20 cellular contexts compared by ENCODE assay signal in the genomic region with DNA sequence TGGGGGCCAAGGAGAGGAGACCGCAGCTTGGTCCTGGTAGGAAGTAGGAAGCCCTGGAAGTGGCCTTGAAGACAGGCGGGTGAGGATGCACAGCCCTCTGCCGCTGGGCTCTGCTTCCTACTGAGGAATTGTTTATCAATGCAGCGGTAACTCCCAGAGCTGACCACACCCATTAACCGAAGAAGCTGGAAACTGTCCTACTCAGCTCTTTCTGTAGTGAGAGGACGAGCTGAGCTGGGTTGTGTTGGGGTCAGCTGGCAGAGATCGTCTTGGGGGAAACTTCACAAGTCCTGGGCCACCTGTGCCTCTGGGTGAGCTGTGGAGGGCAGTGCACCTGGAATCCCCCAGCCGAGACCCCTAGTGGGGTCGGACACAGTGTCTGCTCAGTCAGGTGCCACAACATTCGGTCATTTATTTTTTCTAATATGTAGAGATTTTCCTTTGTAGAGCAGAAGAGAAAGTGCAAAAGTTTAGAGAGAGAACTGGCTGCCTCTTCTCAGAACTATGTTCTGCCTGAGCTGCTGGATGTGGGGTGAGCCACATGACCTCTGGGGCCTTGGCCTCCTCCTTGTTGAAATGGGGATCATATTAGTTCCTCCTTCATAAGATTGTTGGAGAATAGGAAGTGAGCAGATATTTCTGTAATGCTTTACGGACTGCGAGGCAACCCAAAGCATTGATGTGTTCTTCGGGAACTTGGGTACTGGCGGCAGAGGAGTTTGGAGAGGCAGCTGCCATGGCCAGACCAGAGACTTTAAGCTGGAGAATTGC. TPM values are rescaled to one million over a fixed set of nuclear protein-coding genes. Genes with fewer than 3 reads are reported as not detected.
DNase-seq lines count a peak whose midpoint lies in the region; ATAC-seq, FAIRE-seq and TF ChIP-seq lines count a peak whose summit lies in the region.
"Had no signal": no experiment of that assay in that cellular context is flagged by ENCODE, and none has a peak within 500 bp of the region (broad histone marks: within the 10 kb centered on the region; RNA-seq: fewer than 3 reads in every experiment).

No MANE protein-coding gene starts in this region.

- 63% methylated on average over 1 of the region's 14 CpGs for WGBS in right lobe of liver (ENCODE audit: insufficient coverage, low coverage, low lambda C conversion rate, missing lambda C conversion rate)
- 98% methylated on average over 14 of the region's 14 CpGs for WGBS in HepG2 (ENCODE audit: low lambda C conversion rate)

- TF ChIP-seq CTCF in right lobe of liver (IDR thresholded peaks at IDR 0.05), result no peak
- TF ChIP-seq CTCF in HepG2 (CRISPR knock-in tag; IDR thresholded peaks at IDR 0.05), result no peak
- no peak for TF ChIP-seq CTCF in activated CD8-positive, alpha-beta T cell treated with anti-CD3 and anti-CD28 coated beads for 36 hours (IDR thresholded peaks at IDR 0.05)
- TF ChIP-seq CTCF in upper lobe of right lung (IDR thresholded peaks at IDR 0.05), result no peak
- no peak for TF ChIP-seq CTCF in HFFc6 (IDR thresholded peaks at IDR 0.05)

- H3K36me3 ChIP-seq in right lobe of liver (peaks cover 0 to 35% (median 10%) of the 10 kb centered on the region in 4 donors), HepG2 (replicated peaks in 1 of 2; ENCODE audit: control insufficient read depth in 1 of 2, insufficient read depth in 2 of 2, low read length in 2 of 2) (peaks cover 18 to 47% of the 10 kb centered on the region in 2 experiments; a peak in 4 of 5 replicates), upper lobe of right lung (peaks cover 63% of the 10 kb centered on the region)

- H3K9ac ChIP-seq in HepG2 (ENCODE audit: insufficient read depth, low read depth, low read length), result no peak overlapping the region

- no peak overlapping the region for H3K4me3 Mint-ChIP-seq in activated CD8-positive, alpha-beta T cell treated with anti-CD3 and anti-CD28 coated beads for 36 hours
- H3K4me3 Mint-ChIP-seq in HFFc6, result no peak overlapping the region
- H3K4me3 Mint-ChIP-seq: activated B cell treated with CpG ODN at 0.5 μM for 24 hours had no signal

- no peaks in the 10 kb centered on the region for H4K20me1 ChIP-seq in HepG2 (ENCODE audit: insufficient read depth, low read length)

- FAIRE-seq in HepG2 (lab: Jason Lieb, UNC), result no peak

- CTCF ChIA-PET in HepG2 (lab: Yijun Ruan, JAX; ENCODE audit: low intra/inter-chr PET ratio, low total read pairs), result no interaction called here
- CTCF ChIA-PET in activated CD8-positive, alpha-beta T cell treated with anti-CD3 and anti-CD28 coated beads for 36 hours (lab: Charles Lee), result no interaction called here

- in situ Hi-C loops in HepG2 (cut with HindIII; ENCODE audit: extremely low pct_ligation_motif_present, low pct_unique_long_range_greater_than_20kb), result no loop called here

- peaks cover 32% of the 10 kb centered on the region for H3K4me1 Mint-ChIP-seq in activated CD8-positive, alpha-beta T cell treated with anti-CD3 and anti-CD28 coated beads for 36 hours (ENCODE audit: low read depth)
- peaks cover 14% of the 10 kb centered on the region for H3K4me1 Mint-ChIP-seq in HFFc6 (ENCODE audit: low read depth)

- no peaks in the 10 kb centered on the region for H3K27me3 Mint-ChIP-seq in activated CD8-positive, alpha-beta T cell treated with anti-CD3 and anti-CD28 coated beads for 36 hours
- H3K27me3 Mint-ChIP-seq in HFFc6 (ENCODE audit: insufficient read depth), result peaks cover 1% of the 10 kb centered on the region; the same call in 1 of the 2 replicates
- H3K27me3 Mint-ChIP-seq: activated B cell treated with CpG ODN at 0.5 μM for 24 hours had no signal

- POLR2A ChIA-PET in HepG2 (lab: Yijun Ruan, JAX), result no interaction called here
- POLR2A ChIA-PET in activated CD8-positive, alpha-beta T cell treated with anti-CD3 and anti-CD28 coated beads for 36 hours (lab: Charles Lee), result interaction anchor here (0.7 to 2.1 kb wide), 3 partner anchors 17 to 70 kb away, joined by 3 to 6 read pairs (median 5); a partner anchor contains a TSS

- peak overlapping the region; percentile 69 for H3K27ac Mint-ChIP-seq in activated CD8-positive, alpha-beta T cell treated with anti-CD3 and anti-CD28 coated beads for 36 hours
- H3K27ac Mint-ChIP-seq in HFFc6, result no peak overlapping the region
- H3K27ac Mint-ChIP-seq: activated B cell treated with CpG ODN at 0.5 μM for 24 hours had no signal

- ATAC-seq in right lobe of liver (peak; percentile 6 to 36 (median 28)), HepG2 (no peak), upper lobe of right lung (peak; percentile 55), GM18870 (IDR thresholded peaks at IDR 0.05; ENCODE audit: unreplicated experiment) (no peak), HG03045 (IDR thresholded peaks at IDR 0.05; ENCODE audit: unreplicated experiment) (no peak)
- no peak for ATAC-seq in activated CD8-positive, alpha-beta T cell treated with anti-CD3 and anti-CD28 coated beads for 36 hours

- no peak overlapping the region for H3K4me2 ChIP-seq in HepG2 (ENCODE audit: low read depth, low read length)
- H3K4me2 ChIP-seq: hepatocyte had no signal

- peaks cover 17% of the 10 kb centered on the region for H3K79me2 ChIP-seq in HepG2 (ENCODE audit: insufficient read depth, low read length)

- no peak for DNase-seq in right lobe of liver
- DNase-seq in HepG2 (ENCODE audit: low spot score), result no peak
- no peak for DNase-seq in activated CD8-positive, alpha-beta T cell treated with anti-CD3 and anti-CD28 coated beads for 36 hours
- peak; percentile 15 for DNase-seq in iris pigment epithelial cell (ENCODE audit: low read depth)
- DNase-seq in upper lobe of right lung, result no peak
- DNase-seq in HFFc6, result no peak
- DNase-seq: activated B cell treated with CpG ODN at 0.5 μM for 24 hours; activated T-cell treated with anti-CD3 and anti-CD28 coated beads, Interleukin-2, amount 50 U/mL, for 1 hour; brain microvascular endothelial cell; kidney glomerular epithelial cell; NCI-H187; NCI-H510A; retina; stimulated activated CD4-positive, alpha-beta T cell treated with anti-CD3 and anti-CD28 coated beads, Interleukin-1b, Interleukin-23, amount 100 ng/mL, for 48 hours; transverse colon had no signal

- TF ChIP-seq POLR2A in right lobe of liver (IDR thresholded peaks at IDR 0.05) (no peak), HepG2 (IDR thresholded peaks at IDR 0.05; ENCODE audit: insufficient read depth in 1 of 2, low read depth in 2 of 2, low read length in 2 of 2) (no peak)

- H3K9me3 ChIP-seq in right lobe of liver (no peaks in the 10 kb centered on the region), HepG2 (ENCODE audit: low read length) (no peaks in the 10 kb centered on the region), upper lobe of right lung (no peaks in the 10 kb centered on the region)
- H3K9me3 ChIP-seq: transverse colon had no signal

- H3K4me3 ChIP-seq in right lobe of liver (no peak overlapping the region), HepG2 (replicated peaks in 1 of 3; ENCODE audit: insufficient read depth in 1 of 3, low read depth in 2 of 3, low read length in 3 of 3) (no peak overlapping the region), upper lobe of right lung (no peak overlapping the region)
- H3K4me3 ChIP-seq: hepatocyte, transverse colon had no signal

- H3K27me3 ChIP-seq in right lobe of liver (no peaks in the 10 kb centered on the region), HepG2 (ENCODE audit: control insufficient read depth in 1 of 2, insufficient read depth in 2 of 2, low read length in 2 of 2) (no peaks in the 10 kb centered on the region; a peak in 1 of 5 replicates), upper lobe of right lung (no peaks in the 10 kb centered on the region)
- H3K27me3 ChIP-seq: brain microvascular endothelial cell, hepatocyte, transverse colon had no signal

- BruUV-seq in HepG2 (replicated peaks; lab: Mats Ljungman, UMichigan), result no TSS peak

- H3K36me3 Mint-ChIP-seq in activated CD8-positive, alpha-beta T cell treated with anti-CD3 and anti-CD28 coated beads for 36 hours (ENCODE audit: low read depth), result peaks cover 28% of the 10 kb centered on the region
- peaks cover 24% of the 10 kb centered on the region for H3K36me3 Mint-ChIP-seq in HFFc6 (ENCODE audit: low read depth)

- intact Hi-C loops in right lobe of liver (cut with DNase I), result no loop called here
- intact Hi-C loops in HepG2 (cut with micrococcal nuclease; ENCODE audit: unreplicated experiment), result no loop called here
- intact Hi-C loops in activated CD8-positive, alpha-beta T cell treated with anti-CD3 and anti-CD28 coated beads for 36 hours (cut with micrococcal nuclease), result no loop called here
- intact Hi-C loops in upper lobe of right lung (cut with DNase I), result no loop called here

- H3K4me1 ChIP-seq in right lobe of liver, result no peaks in the 10 kb centered on the region
- peaks cover 22% of the 10 kb centered on the region for H3K4me1 ChIP-seq in HepG2 (ENCODE audit: insufficient read depth, low read length)
- peaks cover 22% of the 10 kb centered on the region for H3K4me1 ChIP-seq in upper lobe of right lung

- H3K9me3 Mint-ChIP-seq in activated CD8-positive, alpha-beta T cell treated with anti-CD3 and anti-CD28 coated beads for 36 hours, result no peaks in the 10 kb centered on the region
- H3K9me3 Mint-ChIP-seq in HFFc6, result no peaks in the 10 kb centered on the region
- H3K9me3 Mint-ChIP-seq: activated B cell treated with CpG ODN at 0.5 μM for 24 hours had no signal

- peak overlapping the region in 2 of 3 donors; percentile 4 to 57 for H3K27ac ChIP-seq in right lobe of liver
- H3K27ac ChIP-seq in HepG2 (ENCODE audit: extremely low read length, insufficient read depth, low read length), result no peak overlapping the region
- peak overlapping the region; percentile 48 for H3K27ac ChIP-seq in upper lobe of right lung
- H3K27ac ChIP-seq: brain microvascular endothelial cell, hepatocyte had no signal

- H2AFZ ChIP-seq in HepG2 (ENCODE audit: low read length), result no peak overlapping the region
- H2AFZ ChIP-seq: hepatocyte had no signal

- TF ChIP-seq EP300 in HepG2 (IDR thresholded peaks at IDR 0.05; ENCODE audit: low read depth in 2 of 2, low read length in 2 of 2) (no peak), HepG2 (CRISPR knock-in tag; IDR thresholded peaks at IDR 0.05; ENCODE audit: borderline replicate concordance) (no peak)

- no peak for TF ChIP-seq RAD21 in HepG2 (CRISPR knock-in tag; IDR thresholded peaks at IDR 0.05)

RNA-seq across cellular contexts. Expression of a gene that starts 3.6 kb away (rescaled TPM):
- total RNA-seq in right lobe of liver (10 to 100 TPM; 13.9 to 28.3 (median 24.2) TPM), HepG2 (2016; rRNA removed; fragmentation: Illumina TruSeq; extraction: Trizol) (52.3 and 62.6 TPM in 2 replicates), upper lobe of right lung (78.1 TPM)
- total RNA-seq in HepG2 (2016; cell fraction: cytosol; rRNA removed; fragmentation: Illumina TruSeq; extraction: Trizol; ENCODE audit: low read depth), result 9.4 and 10.0 TPM in 2 replicates
- 51.2 and 64.2 TPM in 2 replicates for total RNA-seq in HepG2 (2016; cell fraction: insoluble cytoplasmic fraction; rRNA removed; fragmentation: Illumina TruSeq; extraction: Trizol)
- 20.2 and 23.2 TPM in 2 replicates for total RNA-seq in HepG2 (2016; cell fraction: membrane; rRNA removed; fragmentation: Illumina TruSeq; extraction: Trizol)
- total RNA-seq in HepG2 (2016; cell fraction: nucleus; rRNA removed; fragmentation: Illumina TruSeq; extraction: Trizol), result 22.1 and 26.7 TPM in 2 replicates
- 38.5 and 41.0 TPM in 2 replicates for polyA plus RNA-seq in HepG2 (2011; rRNA removed)
- 48.1 and 54.1 TPM in 2 replicates for polyA plus RNA-seq in HepG2 (2011; cell fraction: cytosol; rRNA removed)
- polyA plus RNA-seq in HepG2 (2011; cell fraction: nucleus; rRNA removed), result 22.4 and 27.6 TPM in 2 replicates
- 24.9 and 33.4 TPM in 2 replicates for polyA plus RNA-seq in HepG2 (2012)
- polyA plus RNA-seq in HepG2 (2016; cell fraction: cytosol; fragmentation: Illumina TruSeq; extraction: Trizol; ENCODE audit: low read depth), result 7.1 and 7.3 TPM in 2 replicates
- polyA plus RNA-seq in HepG2 (2016; cell fraction: insoluble cytoplasmic fraction; fragmentation: Illumina TruSeq; extraction: Trizol; ENCODE audit: low read depth), result 55.1 and 59.1 TPM in 2 replicates
- polyA plus RNA-seq in HepG2 (2016; cell fraction: membrane; fragmentation: Illumina TruSeq; extraction: Trizol; ENCODE audit: low read depth), result 10.5 and 12.4 TPM in 2 replicates
- polyA plus RNA-seq in HepG2 (2016; cell fraction: nucleus; fragmentation: Illumina TruSeq; extraction: Trizol; ENCODE audit: insufficient read depth, low read depth), result 30.2 and 30.4 TPM in 2 replicates
- 43.7 and 55.9 TPM in 2 replicates for polyA minus RNA-seq in HepG2 (2011; rRNA and poly(A)+ RNA removed; ENCODE audit: low replicate concordance)
- polyA minus RNA-seq in HepG2 (2011; cell fraction: cytosol; rRNA and poly(A)+ RNA removed), result 21.5 and 24.9 TPM in 2 replicates
- 18.5 and 22.5 TPM in 2 replicates for polyA minus RNA-seq in HepG2 (2011; cell fraction: nucleus; rRNA and poly(A)+ RNA removed)
- 10 to 100 TPM; 53.1 to 54.7 TPM for total RNA-seq in activated CD8-positive, alpha-beta T cell treated with anti-CD3 and anti-CD28 coated beads for 36 hours
- 10 to 100 TPM; 55.6 to 73.1 (median 62.8) TPM for total RNA-seq in HFFc6 (2021; fragmentation: NEBNext Ultra II Directional; extraction: Animal tissue kit (Norgen Biotek cat#: 25700))

RNA-seq across cellular contexts. Expression of a gene that starts 6.9 kb away (rescaled TPM):
- total RNA-seq in right lobe of liver, result 1 to 10 TPM in 2 of 6 experiments, not detected in 4; 1.6 to 1.8 TPM
- total RNA-seq in HepG2 (2016; rRNA removed; fragmentation: Illumina TruSeq; extraction: Trizol), result 0.21 and 0.80 TPM in 2 replicates
- 0.35 and 0.51 TPM in 2 replicates for total RNA-seq in HepG2 (2016; cell fraction: cytosol; rRNA removed; fragmentation: Illumina TruSeq; extraction: Trizol; ENCODE audit: low read depth)
- 0.25 and 0.74 TPM in 2 replicates for total RNA-seq in HepG2 (2016; cell fraction: insoluble cytoplasmic fraction; rRNA removed; fragmentation: Illumina TruSeq; extraction: Trizol)
- total RNA-seq in HepG2 (2016; cell fraction: membrane; rRNA removed; fragmentation: Illumina TruSeq; extraction: Trizol), result 0.21 and 0.40 TPM in 2 replicates
- 1.3 and 1.5 TPM in 2 replicates for total RNA-seq in HepG2 (2016; cell fraction: nucleus; rRNA removed; fragmentation: Illumina TruSeq; extraction: Trizol)
- polyA plus RNA-seq in HepG2 (2011; rRNA removed), result 1.4 and 1.8 TPM in 2 replicates
- 0.54 and 1.0 TPM in 2 replicates for polyA plus RNA-seq in HepG2 (2011; cell fraction: cytosol; rRNA removed)
- 7.5 and 11.1 TPM in 2 replicates for polyA plus RNA-seq in HepG2 (2011; cell fraction: nucleus; rRNA removed)
- 0.85 and 0.95 TPM in 2 replicates for polyA plus RNA-seq in HepG2 (2012)
- polyA plus RNA-seq in HepG2 (2016; cell fraction: cytosol; fragmentation: Illumina TruSeq; extraction: Trizol; ENCODE audit: low read depth), result 0.08 and 0.24 TPM in 2 replicates
- polyA plus RNA-seq in HepG2 (2016; cell fraction: insoluble cytoplasmic fraction; fragmentation: Illumina TruSeq; extraction: Trizol; ENCODE audit: low read depth), result 0.33 and 0.38 TPM in 2 replicates
- 0.07 and 0.15 TPM in 2 replicates for polyA plus RNA-seq in HepG2 (2016; cell fraction: membrane; fragmentation: Illumina TruSeq; extraction: Trizol; ENCODE audit: low read depth)
- polyA plus RNA-seq in HepG2 (2016; cell fraction: nucleus; fragmentation: Illumina TruSeq; extraction: Trizol; ENCODE audit: insufficient read depth, low read depth), result 4.4 and 5.3 TPM in 2 replicates
- 0.26 TPM in 1 of 2 replicates, not detected in the other for polyA minus RNA-seq in HepG2 (2011; rRNA and poly(A)+ RNA removed; ENCODE audit: low replicate concordance)
- polyA minus RNA-seq in HepG2 (2011; cell fraction: cytosol; rRNA and poly(A)+ RNA removed), result 0.30 and 0.70 TPM in 2 replicates
- 0.75 and 0.77 TPM in 2 replicates for polyA minus RNA-seq in HepG2 (2011; cell fraction: nucleus; rRNA and poly(A)+ RNA removed)
- total RNA-seq in activated CD8-positive, alpha-beta T cell treated with anti-CD3 and anti-CD28 coated beads for 36 hours, result not detected
- not detected for total RNA-seq in upper lobe of right lung
- total RNA-seq in HFFc6 (2021; fragmentation: NEBNext Ultra II Directional; extraction: Animal tissue kit (Norgen Biotek cat#: 25700)), result under 1 TPM in 1 of 6 experiments, not detected in 5; 0.07 TPM
- total RNA-seq: activated B cell treated with CpG ODN at 0.5 μM for 24 hours, dermis microvascular lymphatic vessel endothelial cell, LHCN-M2, transverse colon had no signal

Comparison
In these comparisons a context has a peak if more than half of its experiments do, and no peak if none do; other contexts are left out.
1. ATAC-seq: peak in right lobe of liver (4 of 4) and upper lobe of right lung (single experiment); none in HepG2 (single experiment), activated CD8-positive, alpha-beta T cell treated with anti-CD3 and anti-CD28 coated beads for 36 hours (single experiment), GM18870 (single experiment) and HG03045 (single experiment).